14 cellular contexts compared by ENCODE assay signal in the genomic region with DNA sequence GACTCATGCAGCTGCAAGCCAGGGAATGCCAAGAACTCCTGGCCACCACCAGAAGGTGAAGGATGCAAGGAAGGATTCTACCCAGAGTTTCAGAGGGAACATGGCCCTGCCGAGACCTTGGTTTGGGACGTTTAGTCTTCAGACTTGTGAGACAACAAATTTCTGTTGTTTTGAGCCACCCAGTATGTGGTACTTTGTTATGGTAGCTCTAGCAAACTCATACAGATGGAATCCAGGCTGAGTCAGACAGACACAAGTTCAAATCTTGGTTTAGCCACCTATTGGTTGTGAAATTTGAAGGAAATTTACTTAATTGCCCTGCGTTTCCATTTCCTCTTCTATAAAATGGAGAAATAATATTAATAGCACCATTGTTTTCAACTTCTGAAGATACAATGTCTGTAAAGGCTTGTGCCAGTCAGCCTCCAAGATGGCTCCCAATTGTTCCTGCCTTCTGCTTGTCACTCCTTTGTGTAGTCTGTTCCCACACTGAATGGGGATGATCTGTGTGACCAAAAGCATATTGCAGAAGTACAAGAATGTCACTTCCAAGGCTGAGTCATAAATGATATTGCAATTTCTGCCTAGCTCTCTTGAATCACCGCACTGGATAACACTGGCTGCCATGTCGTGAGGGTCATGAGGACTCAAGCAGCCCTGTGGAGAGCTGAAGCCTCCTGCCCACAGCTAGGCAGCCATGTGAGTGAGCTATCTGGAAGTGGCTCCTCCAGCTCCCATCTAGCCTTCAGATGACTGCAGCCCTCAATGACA.
DNase-seq lines count a peak whose midpoint lies in the region; ATAC-seq and TF ChIP-seq lines count a peak whose summit lies in the region.
"Had no signal": no experiment of that assay in that cellular context is flagged by ENCODE, and none has a peak within 500 bp of the region (broad histone marks: within the 10 kb centered on the region; RNA-seq: fewer than 3 reads in every experiment).

No MANE protein-coding gene starts in this region.

- H3K9me3 Mint-ChIP-seq in activated T-cell treated with anti-CD3 and anti-CD28 coated beads, Interleukin-2, amount 50 U/mL, for 4 hours = no peaks in the 10 kb centered on the region
- H3K9me3 Mint-ChIP-seq: activated naive CD4-positive, alpha-beta T cell treated with anti-CD3 and anti-CD28 coated beads for 36 hours had no signal

- H3K4me3 ChIP-seq in fibroblast of pulmonary artery (replicated peaks; ENCODE audit: low read depth, low read length) = no peak overlapping the region

- H3K4me3 Mint-ChIP-seq in activated T-cell treated with anti-CD3 and anti-CD28 coated beads, Interleukin-2, amount 50 U/mL, for 4 hours = no peak overlapping the region
- H3K4me3 Mint-ChIP-seq: activated naive CD4-positive, alpha-beta T cell treated with anti-CD3 and anti-CD28 coated beads for 36 hours had no signal

- H3K36me3 Mint-ChIP-seq in activated T-cell treated with anti-CD3 and anti-CD28 coated beads, Interleukin-2, amount 50 U/mL, for 4 hours (ENCODE audit: insufficient read depth) = no peaks in the 10 kb centered on the region

- peaks cover 1% of the 10 kb centered on the region for H3K4me1 Mint-ChIP-seq in activated T-cell treated with anti-CD3 and anti-CD28 coated beads, Interleukin-2, amount 50 U/mL, for 4 hours (ENCODE audit: low read depth)

- peaks cover 13% of the 10 kb centered on the region for H3K27me3 Mint-ChIP-seq in activated T-cell treated with anti-CD3 and anti-CD28 coated beads, Interleukin-2, amount 50 U/mL, for 4 hours (ENCODE audit: low read depth)

- TF ChIP-seq CTCF in fibroblast of pulmonary artery (IDR thresholded peaks at IDR 0.05; ENCODE audit: low read length, missing control alignments) = no peak

- peak; percentile 81 for DNase-seq in HCEC 1CT
- DNase-seq in SIG-M5 (lab: John Stamatoyannopoulos, UW) = peak; percentile 6
- peak; percentile 48 for DNase-seq in fibroblast of pulmonary artery (ENCODE audit: low read depth)
- peak; percentile 39 for DNase-seq in stromal cell of bone marrow (ENCODE audit: low read depth)
- no peak for DNase-seq in NCI-H2081 (lab: John Stamatoyannopoulos, UW)
- no peak for DNase-seq in activated T-cell treated with anti-CD3 and anti-CD28 coated beads, Interleukin-2, amount 50 U/mL, for 4 hours
- DNase-seq: activated naive CD4-positive, alpha-beta T cell treated with anti-CD3 and anti-CD28 coated beads for 36 hours; caudate nucleus; NCI-H146; NCI-H69; occipital lobe; SHP77; stimulated activated CD4-positive, alpha-beta T cell treated with anti-CD3 and anti-CD28 coated beads, Interleukin-12 subunit alpha, Interleukin-12 subunit beta, amount 100 ng/mL, for 4 hours had no signal

- no peak for ATAC-seq in GM21717 (IDR thresholded peaks at IDR 0.05; ENCODE audit: unreplicated experiment)
- no peak for ATAC-seq in activated T-cell treated with anti-CD3 and anti-CD28 coated beads, Interleukin-2, amount 50 U/mL, for 4 hours

Comparison
In these comparisons a context has a peak if more than half of its experiments do, and no peak if none do; other contexts are left out.
1. DNase-seq: peak in HCEC 1CT (single experiment), SIG-M5 (single experiment), fibroblast of pulmonary artery (single experiment) and stromal cell of bone marrow (single experiment); none in NCI-H2081 (0 of 2) and activated T-cell treated with anti-CD3 and anti-CD28 coated beads, Interleukin-2, amount 50 U/mL, for 4 hours (single experiment).